In genomic region chr9:91844656-91845291, GRCh38 we compare ENCODE assay signal across 22 cellular contexts.
DNase-seq lines count a peak whose midpoint lies in the region; ATAC-seq and TF ChIP-seq lines count a peak whose summit lies in the region.
"Had no signal": no experiment of that assay in that cellular context is flagged by ENCODE, and none has a peak within 500 bp of the region (broad histone marks: within the 10 kb centered on the region; RNA-seq: fewer than 3 reads in every experiment).

No MANE protein-coding gene starts in this region.

- H3K9me3 ChIP-seq in cardiac muscle cell (ENCODE audit: low read depth), result no peaks in the 10 kb centered on the region
- no peaks in the 10 kb centered on the region for H3K9me3 ChIP-seq in gastroesophageal sphincter
- no peaks in the 10 kb centered on the region for H3K9me3 ChIP-seq in upper lobe of right lung
- H3K9me3 ChIP-seq: BE2C, body of pancreas, Caco-2, colonic mucosa, heart right ventricle had no signal

- ATAC-seq in Right ventricle myocardium superior (ENCODE audit: poor library complexity), result no peak
- ATAC-seq in gastroesophageal sphincter, result no peak
- ATAC-seq in upper lobe of right lung, result no peak
- ATAC-seq: body of pancreas; HepG2; stimulated activated naive CD8-positive, alpha-beta T cell treated with anti-CD3 and anti-CD28 coated beads, Interleukin-15, Interleukin-2, amounts not matched to agents 100 U/mL and 50 U/mL, for 24 hours had no signal

- WGBS in gastroesophageal sphincter (ENCODE audit: low coverage in 1 of 2), 2 donors, result 56 to 66% methylated on average over 7 to 11 of the region's 13 CpGs

- H3K27ac ChIP-seq in cardiac muscle cell (peak overlapping the region; percentile 69), gastroesophageal sphincter (peak overlapping the region; percentile 43 to 90 (median 79)), upper lobe of right lung (peak overlapping the region; percentile 36)
- H3K27ac ChIP-seq: body of pancreas, colonic mucosa had no signal

- peaks cover 47% of the 10 kb centered on the region for H3K4me1 ChIP-seq in cardiac muscle cell (ENCODE audit: low read depth)
- H3K4me1 ChIP-seq in gastroesophageal sphincter, result peaks cover 0 to 78% (median 29%) of the 10 kb centered on the region in 3 donors
- peaks cover 16% of the 10 kb centered on the region for H3K4me1 ChIP-seq in upper lobe of right lung
- H3K4me1 ChIP-seq: body of pancreas, Caco-2, colonic mucosa had no signal

- H3K4me3 ChIP-seq in cardiac muscle cell (no peak overlapping the region), gastroesophageal sphincter (no peak overlapping the region), upper lobe of right lung (no peak overlapping the region)
- H3K4me3 ChIP-seq: body of pancreas, colonic mucosa, heart right ventricle, skin epidermis had no signal

- peak overlapping the region; percentile 53 for H3K4me3 Mint-ChIP-seq in osteocyte (ENCODE audit: unreplicated experiment)
- H3K4me3 Mint-ChIP-seq: immature natural killer cell had no signal

- intact Hi-C loops in Right ventricle myocardium superior (cut with DNase I), result no loop called here
- intact Hi-C loops in upper lobe of right lung (cut with DNase I), result no loop called here

- TF ChIP-seq EP300 in gastroesophageal sphincter (IDR thresholded peaks at IDR 0.05), result no peak

- peak overlapping the region; percentile 87 for H3K27ac Mint-ChIP-seq in osteocyte (ENCODE audit: unreplicated experiment)
- H3K27ac Mint-ChIP-seq: activated naive CD8-positive, alpha-beta T cell treated with anti-CD3 and anti-CD28 coated beads, Interleukin-2, amount 10 ng/mL, durations not matched to agents 7 days and 5 days; activated T-helper 2 cell treated with anti-CD3 and anti-CD28 coated beads, Interferon-gamma antibody, Interleukin-2, Interleukin-4, amounts not matched to agents 10 μg/mL and 5 μg/mL and 100 μg/mL, durations not matched to agents 14 hours and 24 hours and 36 hours; immature natural killer cell had no signal

- H3K36me3 ChIP-seq in cardiac muscle cell, result no peaks in the 10 kb centered on the region
- no peaks in the 10 kb centered on the region for H3K36me3 ChIP-seq in gastroesophageal sphincter
- H3K36me3 ChIP-seq in upper lobe of right lung, result no peaks in the 10 kb centered on the region
- H3K36me3 ChIP-seq: BE2C, colonic mucosa, heart right ventricle had no signal

- H3K9me3 Mint-ChIP-seq in osteocyte (ENCODE audit: unreplicated experiment), result no peaks in the 10 kb centered on the region
- H3K9me3 Mint-ChIP-seq: activated naive CD8-positive, alpha-beta T cell treated with anti-CD3 and anti-CD28 coated beads, Interleukin-2, amount 10 ng/mL, durations not matched to agents 7 days and 5 days; activated T-helper 2 cell treated with anti-CD3 and anti-CD28 coated beads, Interferon-gamma antibody, Interleukin-2, Interleukin-4, amounts not matched to agents 10 μg/mL and 5 μg/mL and 100 μg/mL, durations not matched to agents 14 hours and 24 hours and 36 hours; immature natural killer cell had no signal

- H3K27me3 Mint-ChIP-seq in osteocyte (ENCODE audit: unreplicated experiment), result no peaks in the 10 kb centered on the region

- DNase-seq in cardiac muscle cell (ENCODE audit: low read depth in 1 of 2, low spot score in 1 of 2), result no peak
- no peak for DNase-seq in Right ventricle myocardium superior
- DNase-seq in osteocyte (ENCODE audit: extremely low spot score, unreplicated experiment), result peak; percentile 57
- DNase-seq in upper lobe of right lung, result no peak
- no peak for DNase-seq in EL
- no peak for DNase-seq in kidney tubule cell (ENCODE audit: low spot score)
- no peak for DNase-seq in NOMO-1 treated with DMSO at 0.1 percent for 48 hours (lab: John Stamatoyannopoulos, UW; ENCODE audit: unreplicated experiment)
- DNase-seq: activated CD4-positive, alpha-beta T cell treated with anti-CD3 and anti-CD28 coated beads for 4 hours; activated naive CD8-positive, alpha-beta T cell treated with anti-CD3 and anti-CD28 coated beads, Interleukin-2, amount 10 ng/mL, durations not matched to agents 7 days and 5 days; BE2C; Caco-2; colonic mucosa; immature natural killer cell; left ventricle myocardium superior; NCI-H510A treated with DMSO at 0.1 percent for 48 hours; stimulated activated naive CD8-positive, alpha-beta T cell treated with anti-CD3 and anti-CD28 coated beads, Interleukin-15, Interleukin-2, amounts not matched to agents 100 U/mL and 50 U/mL, for 24 hours had no signal

- H3K4me1 Mint-ChIP-seq in osteocyte (ENCODE audit: unreplicated experiment), result peaks cover 71% of the 10 kb centered on the region

- TF ChIP-seq CTCF in cardiac muscle cell (IDR thresholded peaks at IDR 0.05; ENCODE audit: low read depth, low read length) (no peak), gastroesophageal sphincter (IDR thresholded peaks at IDR 0.05) (no peak), osteocyte (IDR thresholded peaks at IDR 0.05) (no peak), upper lobe of right lung (IDR thresholded peaks at IDR 0.05) (no peak)

- TF ChIP-seq POLR2A in gastroesophageal sphincter (IDR thresholded peaks at IDR 0.05), result no peak

- H3K27me3 ChIP-seq in cardiac muscle cell (no peaks in the 10 kb centered on the region), gastroesophageal sphincter (no peaks in the 10 kb centered on the region), upper lobe of right lung (peaks cover 7% of the 10 kb centered on the region)
- H3K27me3 ChIP-seq: BE2C, body of pancreas, colonic mucosa had no signal

- H3K36me3 Mint-ChIP-seq in osteocyte (ENCODE audit: unreplicated experiment), result peaks cover 10% of the 10 kb centered on the region
- H3K36me3 Mint-ChIP-seq: activated naive CD8-positive, alpha-beta T cell treated with anti-CD3 and anti-CD28 coated beads, Interleukin-2, amount 10 ng/mL, durations not matched to agents 7 days and 5 days; immature natural killer cell had no signal
